22 cellular contexts compared by ENCODE assay signal in genomic region chr1:76500111-76500510, GRCh38.
DNase-seq lines count a peak whose midpoint lies in the region; ATAC-seq, FAIRE-seq and TF ChIP-seq lines count a peak whose summit lies in the region.
"Had no signal": no experiment of that assay in that cellular context is flagged by ENCODE, and none has a peak within 500 bp of the region (broad histone marks: within the 10 kb centered on the region; RNA-seq: fewer than 3 reads in every experiment).

No MANE protein-coding gene starts in this region.

- DNase-seq in GM23338 (ENCODE audit: low spot score) (no peak), SJCRH30 (no peak), dedifferentiated amniotic fluid mesenchymal stem cell (ENCODE audit: extremely low spot score) (peak; percentile 31), small intestine (no peak), foreskin keratinocyte (no peak)
- DNase-seq: Calu3; DMS79 treated with DMSO at 0.1 percent for 48 hours; Karpas-422; NCI-H1092; NCI-H1436; NCI-H187; NCI-H446; NCI-H524 treated with DMSO at 0.1 percent for 48 hours; NCI-H774; NK-92 treated with Interleukin-12 subunit alpha and Interleukin-12 subunit beta, amount 100 ng/mL, for 24 hours; PC-9 had no signal

- no peak overlapping the region for H3K4me3 Mint-ChIP-seq in GM23338
- H3K4me3 Mint-ChIP-seq in nephron, result no peak overlapping the region
- no peak overlapping the region for H3K4me3 Mint-ChIP-seq in activated T-helper 17 cell treated with anti-CD3 and anti-CD28 coated beads, Interleukin-2, amount 50 U/mL, for 72 hours

- H3K36me3 ChIP-seq in GM23338 (ENCODE audit: insufficient read depth) (no peaks in the 10 kb centered on the region), SJCRH30 (no peaks in the 10 kb centered on the region), small intestine (ENCODE audit: control insufficient read depth in 2 of 2, insufficient read depth in 2 of 2, low read length in 2 of 2) (no peaks in the 10 kb centered on the region)

- H3K9me3 ChIP-seq in SJCRH30 (replicated peaks), result no peaks in the 10 kb centered on the region
- no peaks in the 10 kb centered on the region for H3K9me3 ChIP-seq in small intestine (ENCODE audit: control insufficient read depth, low read depth)

- H3K27ac Mint-ChIP-seq in GM23338 (peak overlapping the region; percentile 76; the same call in 1 of the 2 replicates), nephron (peak overlapping the region in 2 of 3 experiments; percentile 45 to 81)
- no peak overlapping the region for H3K27ac Mint-ChIP-seq in activated T-helper 17 cell treated with anti-CD3 and anti-CD28 coated beads, Interleukin-2, amount 50 U/mL, for 72 hours

- H3K4me3 ChIP-seq in GM23338 (no peak overlapping the region), SJCRH30 (no peak overlapping the region), small intestine (ENCODE audit: low read depth in 1 of 2, low read length in 2 of 2) (no peak overlapping the region)
- H3K4me3 ChIP-seq: PC-9 had no signal

- H3K36me3 Mint-ChIP-seq in GM23338 (ENCODE audit: low read depth), result no peaks in the 10 kb centered on the region
- H3K36me3 Mint-ChIP-seq in nephron (ENCODE audit: low read depth), result no peaks in the 10 kb centered on the region
- no peaks in the 10 kb centered on the region for H3K36me3 Mint-ChIP-seq in activated T-helper 17 cell treated with anti-CD3 and anti-CD28 coated beads, Interleukin-2, amount 50 U/mL, for 72 hours (ENCODE audit: low read depth)

- H3K4me1 ChIP-seq in GM23338 (ENCODE audit: insufficient read depth), result peaks cover 32% of the 10 kb centered on the region
- H3K4me1 ChIP-seq in SJCRH30, result peaks cover 22% of the 10 kb centered on the region
- H3K4me1 ChIP-seq in small intestine (ENCODE audit: control insufficient read depth in 2 of 2, insufficient read depth in 1 of 2, low read depth in 1 of 2, low read length in 1 of 2), result no peaks in the 10 kb centered on the region
- no peaks in the 10 kb centered on the region for H3K4me1 ChIP-seq in foreskin keratinocyte

- no peaks in the 10 kb centered on the region for H3F3A ChIP-seq in GM23338 (replicated peaks; ENCODE audit: low read depth)

- H4K20me1 ChIP-seq in GM23338 (replicated peaks; ENCODE audit: insufficient read depth), result no peaks in the 10 kb centered on the region

- no peak overlapping the region; the same call in 1 of the 2 replicates for H3K4me2 ChIP-seq in GM23338
- H3K4me2 ChIP-seq: PC-9 had no signal

- ATAC-seq in GM23338 (no peak), HG03159 (IDR thresholded peaks at IDR 0.05; ENCODE audit: unreplicated experiment) (no peak), foreskin keratinocyte (no peak)
- no peak for ATAC-seq in activated T-helper 17 cell treated with anti-CD3 and anti-CD28 coated beads, Interleukin-2, amount 50 U/mL, for 72 hours (replicated peaks)
- ATAC-seq: Right ventricle myocardium inferior had no signal

- H3K27me3 ChIP-seq in GM23338 (ENCODE audit: insufficient read depth) (no peaks in the 10 kb centered on the region), SJCRH30 (no peaks in the 10 kb centered on the region), small intestine (ENCODE audit: control insufficient read depth in 2 of 2, insufficient read depth in 2 of 2, low read length in 2 of 2) (no peaks in the 10 kb centered on the region), foreskin keratinocyte (no peaks in the 10 kb centered on the region)

- no peak for FAIRE-seq in small intestine (lab: Jason Lieb, UNC)
- FAIRE-seq: GM19239, H54 had no signal

- H3K4me1 Mint-ChIP-seq in GM23338 (peaks cover 65% of the 10 kb centered on the region), nephron (peaks cover 41% of the 10 kb centered on the region)
- H3K4me1 Mint-ChIP-seq in activated T-helper 17 cell treated with anti-CD3 and anti-CD28 coated beads, Interleukin-2, amount 50 U/mL, for 72 hours, result no peaks in the 10 kb centered on the region

- H3K9me2 ChIP-seq in GM23338 (ENCODE audit: insufficient read depth), result no peaks in the 10 kb centered on the region

- peaks cover 3% of the 10 kb centered on the region for H3K27me3 Mint-ChIP-seq in GM23338 (ENCODE audit: insufficient read depth, low read depth, poor library complexity)
- H3K27me3 Mint-ChIP-seq in nephron (ENCODE audit: low read depth), result no peaks in the 10 kb centered on the region
- no peaks in the 10 kb centered on the region for H3K27me3 Mint-ChIP-seq in activated T-helper 17 cell treated with anti-CD3 and anti-CD28 coated beads, Interleukin-2, amount 50 U/mL, for 72 hours

- H2AFZ ChIP-seq in GM23338, result no peak overlapping the region
- H2AFZ ChIP-seq: PC-9 had no signal

- no peaks in the 10 kb centered on the region for H3K9me3 Mint-ChIP-seq in GM23338
- no peaks in the 10 kb centered on the region for H3K9me3 Mint-ChIP-seq in nephron
- no peaks in the 10 kb centered on the region for H3K9me3 Mint-ChIP-seq in activated T-helper 17 cell treated with anti-CD3 and anti-CD28 coated beads, Interleukin-2, amount 50 U/mL, for 72 hours

- H3K79me2 ChIP-seq in GM23338 (replicated peaks; ENCODE audit: insufficient read depth), result no peaks in the 10 kb centered on the region

- TF ChIP-seq CTCF in GM23338 (conservative IDR thresholded peaks at IDR 0.05; ENCODE audit: low read depth in 2 of 2), result no peak
- no peak for TF ChIP-seq CTCF in nephron (IDR thresholded peaks at IDR 0.05; ENCODE audit: unreplicated experiment in 3 of 3)
- no peak for TF ChIP-seq CTCF in foreskin keratinocyte (conservative IDR thresholded peaks at IDR 0.05)

- H3K27ac ChIP-seq in GM23338 (ENCODE audit: low read depth), result no peak overlapping the region
- H3K27ac ChIP-seq in SJCRH30, result peak overlapping the region; percentile 63
- no peak overlapping the region for H3K27ac ChIP-seq in small intestine (ENCODE audit: low read depth in 1 of 2, low read length in 1 of 2)
- H3K27ac ChIP-seq in foreskin keratinocyte, result no peak overlapping the region
- H3K27ac ChIP-seq: PC-9 had no signal

TF ChIP-seq in GM23338, 12 proteins besides CTCF, POLR2A, EP300 and RAD21:
- TF ChIP-seq EZH2phosphoT487 (IDR thresholded peaks at IDR 0.05; ENCODE audit: unreplicated experiment) (no peak), REST (IDR thresholded peaks at IDR 0.05; ENCODE audit: unreplicated experiment) (no peak), CREB1 (CRISPR knock-in tag; IDR thresholded peaks at IDR 0.05; ENCODE audit: low read depth) (no peak), JUNB (IDR thresholded peaks at IDR 0.05; ENCODE audit: unreplicated experiment) (no peak), STAT1 (IDR thresholded peaks at IDR 0.05; ENCODE audit: unreplicated experiment) (no peak), ETS1 (IDR thresholded peaks at IDR 0.05) (no peak)
